ENCODE assay signal across 8 cellular contexts in the genomic region with DNA sequence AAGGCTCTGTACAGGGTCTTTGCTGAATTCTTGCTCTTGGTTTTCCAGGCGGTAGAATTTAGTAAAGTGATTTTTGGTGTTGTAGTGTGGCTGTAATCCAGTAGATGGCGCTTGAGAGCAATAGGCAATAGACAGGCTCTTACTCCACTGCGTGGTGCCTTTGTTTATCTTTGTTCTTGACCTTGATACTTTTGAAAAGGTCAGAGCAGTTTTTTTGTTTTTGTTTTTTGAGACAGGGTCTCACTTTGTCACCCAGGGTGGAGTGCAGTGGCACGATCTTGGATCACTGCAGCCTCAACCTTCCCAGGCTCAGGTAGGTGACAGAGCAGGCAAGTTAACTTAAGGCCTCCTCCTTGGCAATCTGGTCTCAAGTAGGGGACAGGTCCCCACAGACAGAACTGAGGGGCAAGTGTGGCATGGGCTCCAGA. TPM values are rescaled to one million over a fixed set of nuclear protein-coding genes. Genes with fewer than 3 reads are reported as not detected.
DNase-seq lines count a peak whose midpoint lies in the region; ATAC-seq, FAIRE-seq and TF ChIP-seq lines count a peak whose summit lies in the region.

No MANE protein-coding gene starts in this region.

- H3K4me1 Mint-ChIP-seq in activated CD4-positive, alpha-beta T cell treated with anti-CD3 and anti-CD28 coated beads, Interleukin-2, amount 10 ng/mL, durations not matched to agents 7 days and 5 days, result peaks cover 14% of the 10 kb centered on the region
- H3K4me1 Mint-ChIP-seq in natural killer cell, result peaks cover 0 to 4% of the 10 kb centered on the region in 2 donors

- peak; percentile 94 for TF ChIP-seq CTCF in natural killer cell (IDR thresholded peaks at IDR 0.05)

- CTCF ChIA-PET in activated CD4-positive, alpha-beta T cell treated with anti-CD3 and anti-CD28 coated beads, Interleukin-2, amount 10 ng/mL, durations not matched to agents 7 days and 5 days (lab: Charles Lee), result no interaction called here

- no peak for DNase-seq in Right ventricle myocardium superior
- DNase-seq in cardiac septum (ENCODE audit: low spot score), result no peak
- DNase-seq in NCI-H1694 treated with DMSO at 0.1 percent for 48 hours (lab: John Stamatoyannopoulos, UW), result peak; percentile 9
- DNase-seq in activated CD4-positive, alpha-beta T cell treated with anti-CD3 and anti-CD28 coated beads, Interleukin-2, amount 10 ng/mL, durations not matched to agents 7 days and 5 days, result peak; percentile 66
- peak; percentile 36 for DNase-seq in natural killer cell
- DNase-seq in SKM-1 treated with dmso at 0.1 percent for 144 hours (lab: John Stamatoyannopoulos, UW; ENCODE audit: unreplicated experiment), result no peak
- DNase-seq in 8988T, result no peak

- FAIRE-seq in endometrium (lab: Jason Lieb, UNC), result peak; percentile 18

- ATAC-seq in Right ventricle myocardium superior (ENCODE audit: poor library complexity), result peak; percentile 58
- peak; percentile 80 to 94 (median 90) for ATAC-seq in natural killer cell

- no peak overlapping the region for H3K4me3 Mint-ChIP-seq in activated CD4-positive, alpha-beta T cell treated with anti-CD3 and anti-CD28 coated beads, Interleukin-2, amount 10 ng/mL, durations not matched to agents 7 days and 5 days
- no peak overlapping the region for H3K4me3 Mint-ChIP-seq in natural killer cell

- POLR2A ChIA-PET in activated CD4-positive, alpha-beta T cell treated with anti-CD3 and anti-CD28 coated beads, Interleukin-2, amount 10 ng/mL, durations not matched to agents 7 days and 5 days (lab: Charles Lee), result no interaction called here

- no peak overlapping the region for H3K27ac Mint-ChIP-seq in activated CD4-positive, alpha-beta T cell treated with anti-CD3 and anti-CD28 coated beads, Interleukin-2, amount 10 ng/mL, durations not matched to agents 7 days and 5 days
- H3K27ac Mint-ChIP-seq in natural killer cell, result no peak overlapping the region

- H3K27me3 Mint-ChIP-seq in activated CD4-positive, alpha-beta T cell treated with anti-CD3 and anti-CD28 coated beads, Interleukin-2, amount 10 ng/mL, durations not matched to agents 7 days and 5 days, result peaks cover 20% of the 10 kb centered on the region
- peaks cover 20 to 32% of the 10 kb centered on the region in 2 donors for H3K27me3 Mint-ChIP-seq in natural killer cell (ENCODE audit: low read depth in 2 of 2)

- intact Hi-C loops in Right ventricle myocardium superior (cut with DNase I), result no loop called here
- intact Hi-C loops in cardiac septum (cut with DNase I), result no loop called here
- intact Hi-C loops in natural killer cell (cut with micrococcal nuclease), result loop anchor here (1.0 kb wide), 1 partner anchor 66 kb away; no protein-coding TSS in a partner anchor

- no peaks in the 10 kb centered on the region for H3K9me3 Mint-ChIP-seq in activated CD4-positive, alpha-beta T cell treated with anti-CD3 and anti-CD28 coated beads, Interleukin-2, amount 10 ng/mL, durations not matched to agents 7 days and 5 days
- H3K9me3 Mint-ChIP-seq in natural killer cell, result no peaks in the 10 kb centered on the region

- H3K36me3 Mint-ChIP-seq in activated CD4-positive, alpha-beta T cell treated with anti-CD3 and anti-CD28 coated beads, Interleukin-2, amount 10 ng/mL, durations not matched to agents 7 days and 5 days (ENCODE audit: low read depth), result no peaks in the 10 kb centered on the region
- no peaks in the 10 kb centered on the region for H3K36me3 Mint-ChIP-seq in natural killer cell

RNA-seq across cellular contexts. Expression of a gene that starts 12.2 kb away (rescaled TPM):
- total RNA-seq in Right ventricle myocardium superior (1.3 TPM), cardiac septum (2.1 TPM), natural killer cell (10 to 100 TPM in 2 of 3 donors, 1 to 10 TPM in 1; 3.4 to 22.3 (median 11.1) TPM)
- total RNA-seq in activated CD4-positive, alpha-beta T cell treated with anti-CD3 and anti-CD28 coated beads, Interleukin-2, amount 10 ng/mL, durations not matched to agents 7 days and 5 days, result not detected

RNA-seq across cellular contexts. Expression of a gene that starts 13.8 kb away (rescaled TPM):
- total RNA-seq in Right ventricle myocardium superior (not detected), cardiac septum (not detected), natural killer cell (1 to 10 TPM in 2 of 3 donors, not detected in 1; 2.0 to 2.4 TPM)
- not detected for total RNA-seq in activated CD4-positive, alpha-beta T cell treated with anti-CD3 and anti-CD28 coated beads, Interleukin-2, amount 10 ng/mL, durations not matched to agents 7 days and 5 days

RNA-seq across cellular contexts. Expression of a gene that starts 39.5 kb away (rescaled TPM):
- total RNA-seq in Right ventricle myocardium superior (6.3 TPM), cardiac septum (5.1 TPM), natural killer cell (100 to 1,000 TPM; 117 to 163 (median 156) TPM)
- total RNA-seq in activated CD4-positive, alpha-beta T cell treated with anti-CD3 and anti-CD28 coated beads, Interleukin-2, amount 10 ng/mL, durations not matched to agents 7 days and 5 days, result 10 to 100 TPM; 54.0 to 59.3 TPM

RNA-seq across cellular contexts. Expression of a gene that starts 44.3 kb away (rescaled TPM):
- 1.8 TPM for total RNA-seq in Right ventricle myocardium superior
- 2.8 TPM for total RNA-seq in cardiac septum
- not detected for total RNA-seq in activated CD4-positive, alpha-beta T cell treated with anti-CD3 and anti-CD28 coated beads, Interleukin-2, amount 10 ng/mL, durations not matched to agents 7 days and 5 days
- 10 to 100 TPM in 2 of 3 donors, 1 to 10 TPM in 1; 4.6 to 41.4 (median 23.7) TPM for total RNA-seq in natural killer cell

Comparison
In these comparisons a context has a peak if more than half of its experiments do, and no peak if none do; other contexts are left out.
1. DNase-seq: peak in NCI-H1694 treated with DMSO at 0.1 percent for 48 hours (single experiment), activated CD4-positive, alpha-beta T cell treated with anti-CD3 and anti-CD28 coated beads, Interleukin-2, amount 10 ng/mL, durations not matched to agents 7 days and 5 days (single experiment) and natural killer cell (single experiment); none in Right ventricle myocardium superior (single experiment), cardiac septum (single experiment), SKM-1 treated with dmso at 0.1 percent for 144 hours (single experiment) and 8988T (single experiment).